Comparison of ENCODE assay signal across 1 cellular context in the genomic region with DNA sequence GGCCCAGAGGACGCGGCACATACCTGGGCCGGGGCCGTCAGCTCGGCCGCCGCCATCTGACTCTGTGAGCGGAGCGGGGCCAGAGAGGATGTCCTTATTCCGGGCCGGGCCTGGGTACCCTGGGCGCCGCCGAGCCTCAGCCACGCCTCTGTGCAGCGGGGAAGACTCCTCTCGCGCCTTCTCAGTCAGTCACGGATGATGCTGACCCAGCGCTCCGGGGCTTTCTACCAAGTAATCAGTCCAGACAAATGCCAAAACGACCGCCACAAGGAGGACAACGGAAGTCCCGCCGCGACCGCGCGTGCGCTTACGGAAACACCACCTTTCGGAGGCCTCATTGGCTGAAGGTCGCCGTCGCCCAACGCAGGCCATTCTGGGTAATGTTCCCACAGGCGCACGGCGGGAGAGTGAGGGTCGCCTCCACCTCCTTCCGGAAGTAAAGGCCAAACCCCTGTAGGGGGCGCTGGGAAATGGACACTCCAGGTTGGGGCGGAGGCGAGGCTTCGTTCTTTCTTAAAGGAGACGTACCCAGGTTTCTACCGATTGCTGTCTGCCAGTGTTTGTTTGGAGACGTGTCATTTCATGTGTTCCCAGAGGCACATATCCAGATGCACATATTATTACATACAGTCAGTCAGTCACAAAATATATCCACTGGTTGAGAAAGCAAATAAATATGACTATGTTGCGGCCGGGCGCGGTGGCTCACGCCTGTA.
TF ChIP-seq lines count a peak whose summit lies in the region.

A gene (minus strand): TSS at position 288 of the 716 bp plus-strand sequence. CDS start 232 bp downstream, at position 56.

TF ChIP-seq in GM12878, 131 proteins besides CTCF, POLR2A, EP300 and RAD21 (continued from another document and continues in another):
- TF ChIP-seq, protein P1, sequence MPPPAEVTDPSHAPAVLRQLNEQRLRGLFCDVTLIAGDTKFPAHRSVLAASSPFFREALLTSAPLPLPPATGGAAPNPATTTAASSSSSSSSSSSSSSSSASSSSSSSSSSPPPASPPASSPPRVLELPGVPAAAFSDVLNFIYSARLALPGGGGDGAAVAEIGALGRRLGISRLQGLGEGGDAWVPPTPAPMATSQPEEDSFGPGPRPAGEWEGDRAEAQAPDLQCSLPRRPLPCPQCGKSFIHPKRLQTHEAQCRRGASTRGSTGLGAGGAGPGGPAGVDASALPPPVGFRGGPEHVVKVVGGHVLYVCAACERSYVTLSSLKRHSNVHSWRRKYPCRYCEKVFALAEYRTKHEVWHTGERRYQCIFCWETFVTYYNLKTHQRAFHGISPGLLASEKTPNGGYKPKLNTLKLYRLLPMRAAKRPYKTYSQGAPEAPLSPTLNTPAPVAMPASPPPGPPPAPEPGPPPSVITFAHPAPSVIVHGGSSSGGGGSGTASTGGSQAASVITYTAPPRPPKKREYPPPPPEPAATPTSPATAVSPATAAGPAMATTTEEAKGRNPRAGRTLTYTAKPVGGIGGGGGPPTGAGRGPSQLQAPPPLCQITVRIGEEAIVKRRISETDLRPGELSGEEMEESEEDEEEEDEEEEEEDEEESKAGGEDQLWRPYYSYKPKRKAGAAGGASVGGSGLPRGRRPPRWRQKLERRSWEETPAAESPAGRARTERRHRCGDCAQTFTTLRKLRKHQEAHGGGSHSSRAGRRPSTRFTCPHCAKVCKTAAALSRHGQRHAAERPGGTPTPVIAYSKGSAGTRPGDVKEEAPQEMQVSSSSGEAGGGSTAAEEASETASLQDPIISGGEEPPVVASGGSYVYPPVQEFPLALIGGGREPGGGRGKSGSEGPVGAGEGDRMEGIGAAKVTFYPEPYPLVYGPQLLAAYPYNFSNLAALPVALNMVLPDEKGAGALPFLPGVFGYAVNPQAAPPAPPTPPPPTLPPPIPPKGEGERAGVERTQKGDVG (CRISPR knock-in tag; IDR thresholded peaks at IDR 0.05), result no peak
- TF ChIP-seq ASH2L (IDR thresholded peaks at IDR 0.05; ENCODE audit: borderline replicate concordance, low read depth) (no peak), GABPA (IDR thresholded peaks at IDR 0.05; ENCODE audit: low read depth) (peak; percentile 86), KDM1A (IDR thresholded peaks at IDR 0.05; ENCODE audit: borderline replicate concordance) (no peak), SREBF2 (IDR thresholded peaks at IDR 0.05; ENCODE audit: low read length) (no peak), POLR2AphosphoS5 (IDR thresholded peaks at IDR 0.05; ENCODE audit: low read length) (peak; percentile 67), BCL11A (IDR thresholded peaks at IDR 0.05; ENCODE audit: low read depth, low read length) (no peak), JUNB (IDR thresholded peaks at IDR 0.05) (no peak), BRCA1 (IDR thresholded peaks at IDR 0.05; ENCODE audit: low read depth, low read length) (no peak), HCFC1 (IDR thresholded peaks at IDR 0.05; ENCODE audit: low read length) (peak; percentile 58; the same call in 1 of the 2 replicates), MTA3 (IDR thresholded peaks at IDR 0.05; ENCODE audit: borderline replicate concordance, low read length) (no peak), CHD1 (IDR thresholded peaks at IDR 0.05; ENCODE audit: low read depth, low read length) (no peak), MYB (IDR thresholded peaks at IDR 0.05; ENCODE audit: borderline replicate concordance, low read depth, low read length) (no peak), TARDBP (IDR thresholded peaks at IDR 0.05; ENCODE audit: borderline replicate concordance) (no peak), MEF2A (IDR thresholded peaks at IDR 0.05; ENCODE audit: insufficient read depth, low read depth, low read length) (no peak), ZNF217 (IDR thresholded peaks at IDR 0.05) (no peak), CBFB (IDR thresholded peaks at IDR 0.05; ENCODE audit: low read depth) (no peak), RELA (IDR thresholded peaks at IDR 0.05; ENCODE audit: borderline replicate concordance, partially characterized antibody) (peak; percentile 51), WRNIP1 (IDR thresholded peaks at IDR 0.05; ENCODE audit: borderline replicate concordance, low read depth, low read length) (no peak), GATAD2B (conservative IDR thresholded peaks at IDR 0.05; ENCODE audit: low read depth) (0 out of 2 replicates have a peak, but pooled peaks have one; percentile 22), KLF5 (IDR thresholded peaks at IDR 0.05; ENCODE audit: partially characterized antibody) (peak; percentile 85), TAF1 (IDR thresholded peaks at IDR 0.05; ENCODE audit: borderline replicate concordance, low read depth, low read length) (no peak), HDAC6 (IDR thresholded peaks at IDR 0.05; ENCODE audit: unreplicated experiment) (no peak), BACH1 (IDR thresholded peaks at IDR 0.05; ENCODE audit: borderline replicate concordance) (no peak), ETV6 (conservative IDR thresholded peaks at IDR 0.05 in 1 of 2, IDR thresholded peaks at IDR 0.05 in 1 of 2; ENCODE audit: borderline replicate concordance in 1 of 2, low read depth in 1 of 2) (no peak), MTA2 (IDR thresholded peaks at IDR 0.05; ENCODE audit: low read depth) (no peak), FOS (IDR thresholded peaks at IDR 0.05; ENCODE audit: borderline replicate concordance, extremely low read depth, insufficient read length) (no peak), IKZF1 (conservative IDR thresholded peaks at IDR 0.05) (peak; percentile 65), NR2C2 (IDR thresholded peaks at IDR 0.05; ENCODE audit: borderline replicate concordance, control insufficient read depth, insufficient read length, low read depth) (no peak), NFXL1 (IDR thresholded peaks at IDR 0.05; ENCODE audit: borderline replicate concordance) (no peak), NFIC (IDR thresholded peaks at IDR 0.05; ENCODE audit: low read depth, low read length) (no peak), PML (IDR thresholded peaks at IDR 0.05; ENCODE audit: low read length) (no peak)
- TF ChIP-seq, protein P2, sequence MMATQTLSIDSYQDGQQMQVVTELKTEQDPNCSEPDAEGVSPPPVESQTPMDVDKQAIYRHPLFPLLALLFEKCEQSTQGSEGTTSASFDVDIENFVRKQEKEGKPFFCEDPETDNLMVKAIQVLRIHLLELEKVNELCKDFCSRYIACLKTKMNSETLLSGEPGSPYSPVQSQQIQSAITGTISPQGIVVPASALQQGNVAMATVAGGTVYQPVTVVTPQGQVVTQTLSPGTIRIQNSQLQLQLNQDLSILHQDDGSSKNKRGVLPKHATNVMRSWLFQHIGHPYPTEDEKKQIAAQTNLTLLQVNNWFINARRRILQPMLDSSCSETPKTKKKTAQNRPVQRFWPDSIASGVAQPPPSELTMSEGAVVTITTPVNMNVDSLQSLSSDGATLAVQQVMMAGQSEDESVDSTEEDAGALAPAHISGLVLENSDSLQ (IDR thresholded peaks at IDR 0.05), result peak; percentile 83
- TF ChIP-seq, protein P3, sequence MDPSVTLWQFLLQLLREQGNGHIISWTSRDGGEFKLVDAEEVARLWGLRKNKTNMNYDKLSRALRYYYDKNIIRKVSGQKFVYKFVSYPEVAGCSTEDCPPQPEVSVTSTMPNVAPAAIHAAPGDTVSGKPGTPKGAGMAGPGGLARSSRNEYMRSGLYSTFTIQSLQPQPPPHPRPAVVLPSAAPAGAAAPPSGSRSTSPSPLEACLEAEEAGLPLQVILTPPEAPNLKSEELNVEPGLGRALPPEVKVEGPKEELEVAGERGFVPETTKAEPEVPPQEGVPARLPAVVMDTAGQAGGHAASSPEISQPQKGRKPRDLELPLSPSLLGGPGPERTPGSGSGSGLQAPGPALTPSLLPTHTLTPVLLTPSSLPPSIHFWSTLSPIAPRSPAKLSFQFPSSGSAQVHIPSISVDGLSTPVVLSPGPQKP (IDR thresholded peaks at IDR 0.05; ENCODE audit: low read depth, low read length), result peak; percentile 87
- TF ChIP-seq, protein P4, sequence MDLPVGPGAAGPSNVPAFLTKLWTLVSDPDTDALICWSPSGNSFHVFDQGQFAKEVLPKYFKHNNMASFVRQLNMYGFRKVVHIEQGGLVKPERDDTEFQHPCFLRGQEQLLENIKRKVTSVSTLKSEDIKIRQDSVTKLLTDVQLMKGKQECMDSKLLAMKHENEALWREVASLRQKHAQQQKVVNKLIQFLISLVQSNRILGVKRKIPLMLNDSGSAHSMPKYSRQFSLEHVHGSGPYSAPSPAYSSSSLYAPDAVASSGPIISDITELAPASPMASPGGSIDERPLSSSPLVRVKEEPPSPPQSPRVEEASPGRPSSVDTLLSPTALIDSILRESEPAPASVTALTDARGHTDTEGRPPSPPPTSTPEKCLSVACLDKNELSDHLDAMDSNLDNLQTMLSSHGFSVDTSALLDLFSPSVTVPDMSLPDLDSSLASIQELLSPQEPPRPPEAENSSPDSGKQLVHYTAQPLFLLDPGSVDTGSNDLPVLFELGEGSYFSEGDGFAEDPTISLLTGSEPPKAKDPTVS (IDR thresholded peaks at IDR 0.05; ENCODE audit: low read depth, low read length), result no peak
- TF ChIP-seq, protein P5, sequence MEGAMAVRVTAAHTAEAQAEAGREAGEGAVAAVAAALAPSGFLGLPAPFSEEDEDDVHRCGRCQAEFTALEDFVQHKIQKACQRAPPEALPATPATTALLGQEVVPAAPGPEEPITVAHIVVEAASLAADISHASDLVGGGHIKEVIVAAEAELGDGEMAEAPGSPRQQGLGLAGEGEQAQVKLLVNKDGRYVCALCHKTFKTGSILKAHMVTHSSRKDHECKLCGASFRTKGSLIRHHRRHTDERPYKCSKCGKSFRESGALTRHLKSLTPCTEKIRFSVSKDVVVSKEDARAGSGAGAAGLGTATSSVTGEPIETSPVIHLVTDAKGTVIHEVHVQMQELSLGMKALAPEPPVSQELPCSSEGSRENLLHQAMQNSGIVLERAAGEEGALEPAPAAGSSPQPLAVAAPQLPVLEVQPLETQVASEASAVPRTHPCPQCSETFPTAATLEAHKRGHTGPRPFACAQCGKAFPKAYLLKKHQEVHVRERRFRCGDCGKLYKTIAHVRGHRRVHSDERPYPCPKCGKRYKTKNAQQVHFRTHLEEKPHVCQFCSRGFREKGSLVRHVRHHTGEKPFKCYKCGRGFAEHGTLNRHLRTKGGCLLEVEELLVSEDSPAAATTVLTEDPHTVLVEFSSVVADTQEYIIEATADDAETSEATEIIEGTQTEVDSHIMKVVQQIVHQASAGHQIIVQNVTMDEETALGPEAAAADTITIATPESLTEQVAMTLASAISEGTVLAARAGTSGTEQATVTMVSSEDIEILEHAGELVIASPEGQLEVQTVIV (IDR thresholded peaks at IDR 0.05; ENCODE audit: borderline replicate concordance, partially characterized antibody), result no peak
- TF ChIP-seq, protein P6, sequence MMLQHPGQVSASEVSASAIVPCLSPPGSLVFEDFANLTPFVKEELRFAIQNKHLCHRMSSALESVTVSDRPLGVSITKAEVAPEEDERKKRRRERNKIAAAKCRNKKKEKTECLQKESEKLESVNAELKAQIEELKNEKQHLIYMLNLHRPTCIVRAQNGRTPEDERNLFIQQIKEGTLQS (IDR thresholded peaks at IDR 0.05; ENCODE audit: borderline replicate concordance, extremely low read depth, low read depth, low read length), result no peak
- TF ChIP-seq, protein P7, sequence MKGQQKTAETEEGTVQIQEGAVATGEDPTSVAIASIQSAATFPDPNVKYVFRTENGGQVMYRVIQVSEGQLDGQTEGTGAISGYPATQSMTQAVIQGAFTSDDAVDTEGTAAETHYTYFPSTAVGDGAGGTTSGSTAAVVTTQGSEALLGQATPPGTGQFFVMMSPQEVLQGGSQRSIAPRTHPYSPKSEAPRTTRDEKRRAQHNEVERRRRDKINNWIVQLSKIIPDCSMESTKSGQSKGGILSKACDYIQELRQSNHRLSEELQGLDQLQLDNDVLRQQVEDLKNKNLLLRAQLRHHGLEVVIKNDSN (IDR thresholded peaks at IDR 0.05; ENCODE audit: borderline replicate concordance, extremely low read length, insufficient read depth, low read depth, low read length), result no peak
- TF ChIP-seq, protein P8, sequence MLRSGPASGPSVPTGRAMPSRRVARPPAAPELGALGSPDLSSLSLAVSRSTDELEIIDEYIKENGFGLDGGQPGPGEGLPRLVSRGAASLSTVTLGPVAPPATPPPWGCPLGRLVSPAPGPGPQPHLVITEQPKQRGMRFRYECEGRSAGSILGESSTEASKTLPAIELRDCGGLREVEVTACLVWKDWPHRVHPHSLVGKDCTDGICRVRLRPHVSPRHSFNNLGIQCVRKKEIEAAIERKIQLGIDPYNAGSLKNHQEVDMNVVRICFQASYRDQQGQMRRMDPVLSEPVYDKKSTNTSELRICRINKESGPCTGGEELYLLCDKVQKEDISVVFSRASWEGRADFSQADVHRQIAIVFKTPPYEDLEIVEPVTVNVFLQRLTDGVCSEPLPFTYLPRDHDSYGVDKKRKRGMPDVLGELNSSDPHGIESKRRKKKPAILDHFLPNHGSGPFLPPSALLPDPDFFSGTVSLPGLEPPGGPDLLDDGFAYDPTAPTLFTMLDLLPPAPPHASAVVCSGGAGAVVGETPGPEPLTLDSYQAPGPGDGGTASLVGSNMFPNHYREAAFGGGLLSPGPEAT (IDR thresholded peaks at IDR 0.05; ENCODE audit: low read depth), result no peak; the same call in 1 of the 2 replicates
- TF ChIP-seq, protein P9, sequence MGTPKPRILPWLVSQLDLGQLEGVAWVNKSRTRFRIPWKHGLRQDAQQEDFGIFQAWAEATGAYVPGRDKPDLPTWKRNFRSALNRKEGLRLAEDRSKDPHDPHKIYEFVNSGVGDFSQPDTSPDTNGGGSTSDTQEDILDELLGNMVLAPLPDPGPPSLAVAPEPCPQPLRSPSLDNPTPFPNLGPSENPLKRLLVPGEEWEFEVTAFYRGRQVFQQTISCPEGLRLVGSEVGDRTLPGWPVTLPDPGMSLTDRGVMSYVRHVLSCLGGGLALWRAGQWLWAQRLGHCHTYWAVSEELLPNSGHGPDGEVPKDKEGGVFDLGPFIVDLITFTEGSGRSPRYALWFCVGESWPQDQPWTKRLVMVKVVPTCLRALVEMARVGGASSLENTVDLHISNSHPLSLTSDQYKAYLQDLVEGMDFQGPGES (IDR thresholded peaks at IDR 0.05), result no peak
